In genomic region chr1:246413430-246413829, GRCh38 we compare ENCODE assay signal across 37 cellular contexts.
"Had no signal": no experiment of that assay in that cellular context is flagged by ENCODE, and none has a peak within 500 bp of the region (broad histone marks: within the 10 kb centered on the region; RNA-seq: fewer than 3 reads in every experiment).

No MANE protein-coding gene starts in this region.

- H3K27me3 Mint-ChIP-seq: activated CD4-positive, alpha-beta memory T cell treated with anti-CD3 and anti-CD28 coated beads, Interleukin-2, amount 10 ng/mL, durations not matched to agents 7 days and 5 days; activated CD4-positive, alpha-beta T cell treated with anti-CD3 and anti-CD28 coated beads for 36 hours; activated CD4-positive, alpha-beta T cell treated with anti-CD3 and anti-CD28 coated beads, Interleukin-2, amount 10 ng/mL, durations not matched to agents 7 days and 5 days; activated CD8-positive, alpha-beta memory T cell treated with anti-CD3 and anti-CD28 coated beads, Interleukin-2, amount 10 ng/mL, durations not matched to agents 7 days and 5 days; activated naive CD4-positive, alpha-beta T cell treated with anti-CD3 and anti-CD28 coated beads, Interleukin-2, amount 10 ng/mL, durations not matched to agents 7 days and 5 days; activated naive CD4-positive, alpha-beta T cell treated with anti-CD3 and anti-CD28 coated beads, Interleukin-2, amount 50 U/mL, for 24 hours; activated naive CD8-positive, alpha-beta T cell; activated naive CD8-positive, alpha-beta T cell treated with anti-CD3 and anti-CD28 coated beads, Interleukin-2, amount 10 ng/mL, durations not matched to agents 7 days and 5 days; activated naive CD8-positive, alpha-beta T cell treated with anti-CD3 and anti-CD28 coated beads, Interleukin-2, amount 50 U/mL, for 24 hours; activated T-cell treated with anti-CD3 and anti-CD28 coated beads, Interleukin-2, amount 50 U/mL, for 24 hours had no signal

- FAIRE-seq: astrocyte had no signal

- H3K27ac ChIP-seq: body of pancreas, brain microvascular endothelial cell, breast epithelium, WERI-Rb-1 had no signal

- H3K36me3 ChIP-seq: brain microvascular endothelial cell, breast epithelium had no signal

- H3K4me3 ChIP-seq: body of pancreas, breast epithelium had no signal

- H3K27ac Mint-ChIP-seq: activated CD4-positive, alpha-beta memory T cell treated with anti-CD3 and anti-CD28 coated beads, Interleukin-2, amount 10 ng/mL, durations not matched to agents 7 days and 5 days; activated CD4-positive, alpha-beta T cell treated with anti-CD3 and anti-CD28 coated beads for 36 hours; activated CD4-positive, alpha-beta T cell treated with anti-CD3 and anti-CD28 coated beads, Interleukin-2, amount 10 ng/mL, durations not matched to agents 7 days and 5 days; activated CD8-positive, alpha-beta memory T cell treated with anti-CD3 and anti-CD28 coated beads, Interleukin-2, amount 10 ng/mL, durations not matched to agents 7 days and 5 days; activated CD8-positive, alpha-beta T cell treated with anti-CD3 and anti-CD28 coated beads, Interleukin-2, amount 10 ng/mL, durations not matched to agents 7 days and 5 days; activated naive CD4-positive, alpha-beta T cell treated with anti-CD3 and anti-CD28 coated beads, Interleukin-2, amount 10 ng/mL, durations not matched to agents 7 days and 5 days; activated naive CD8-positive, alpha-beta T cell; activated naive CD8-positive, alpha-beta T cell treated with anti-CD3 and anti-CD28 coated beads, Interleukin-2, amount 10 ng/mL, durations not matched to agents 7 days and 5 days; activated naive CD8-positive, alpha-beta T cell treated with anti-CD3 and anti-CD28 coated beads, Interleukin-2, amount 50 U/mL, for 24 hours; activated T-cell treated with anti-CD3 and anti-CD28 coated beads, Interleukin-2, amount 50 U/mL, for 24 hours; activated T-helper 2 cell treated with anti-CD3 and anti-CD28 coated beads, Interferon-gamma antibody, Interleukin-2, Interleukin-4, amounts not matched to agents 10 μg/mL and 5 μg/mL and 100 μg/mL, durations not matched to agents 14 hours and 24 hours and 36 hours; T-helper 1 cell treated with Interleukin-12 subunit alpha and Interleukin-12 subunit beta and Interleukin-4 antibody, amounts not matched to agents 30 μg/mL and 1 μg/mL, for 36 hours; T-helper 2 cell treated with Interferon-gamma antibody and Interleukin-4, amounts not matched to agents 5 μg/mL and 100 μg/mL, for 36 hours; WTC11 had no signal

- ATAC-seq: activated CD4-positive, alpha-beta T cell treated with anti-CD3 and anti-CD28 coated beads for 36 hours; activated CD4-positive, CD25-positive, alpha-beta regulatory T cell treated with anti-CD3 and anti-CD28 coated beads, Interleukin-2, amount 50 U/mL, for 24 hours; activated CD8-positive, alpha-beta memory T cell treated with anti-CD3 and anti-CD28 coated beads, Interleukin-2, amount 10 ng/mL, durations not matched to agents 7 days and 5 days; activated CD8-positive, alpha-beta T cell treated with anti-CD3 and anti-CD28 coated beads, Interleukin-2, amount 10 ng/mL, durations not matched to agents 7 days and 5 days; activated naive CD8-positive, alpha-beta T cell treated with anti-CD3 and anti-CD28 coated beads, Interleukin-2, amount 50 U/mL, for 24 hours; body of pancreas; WTC11 had no signal

- DNase-seq: activated CD4-positive, alpha-beta memory T cell treated with anti-CD3 and anti-CD28 coated beads, Interleukin-2, amount 10 ng/mL, durations not matched to agents 7 days and 5 days; activated CD4-positive, alpha-beta T cell treated with anti-CD3 and anti-CD28 coated beads for 1 hour; activated CD4-positive, alpha-beta T cell treated with anti-CD3 and anti-CD28 coated beads for 36 hours; activated CD4-positive, alpha-beta T cell treated with anti-CD3 and anti-CD28 coated beads for 48 hours; activated CD4-positive, alpha-beta T cell treated with anti-CD3 and anti-CD28 coated beads, Interleukin-2, amount 10 ng/mL, durations not matched to agents 7 days and 5 days; activated CD4-positive, alpha-beta T cell treated with anti-CD3 and anti-CD28 coated beads, Interleukin-2, amount 50 U/mL, for 48 hours; activated CD4-positive, CD25-positive, alpha-beta regulatory T cell; activated CD8-positive, alpha-beta memory T cell treated with anti-CD3 and anti-CD28 coated beads for 24 hours; activated CD8-positive, alpha-beta memory T cell treated with anti-CD3 and anti-CD28 coated beads, Interleukin-2, amount 10 ng/mL, durations not matched to agents 7 days and 5 days; activated CD8-positive, alpha-beta memory T cell treated with anti-CD3 and anti-CD28 coated beads, Interleukin-2, amount 50 U/mL, for 48 hours; activated CD8-positive, alpha-beta T cell treated with anti-CD3 and anti-CD28 coated beads, Interleukin-2, amount 10 ng/mL, durations not matched to agents 7 days and 5 days; activated effector memory CD4-positive, alpha-beta T cell treated with Interleukin-2 at 50 U/mL for 16 hours; activated gamma-delta T cell; activated naive CD4-positive, alpha-beta T cell treated with anti-CD3 and anti-CD28 coated beads, Interleukin-2, amount 10 ng/mL, durations not matched to agents 7 days and 5 days; activated naive CD4-positive, alpha-beta T cell treated with Interleukin-2 at 50 U/mL for 16 hours; activated naive CD8-positive, alpha-beta T cell treated with anti-CD3 and anti-CD28 coated beads, Interleukin-2, amount 10 ng/mL, durations not matched to agents 7 days and 5 days; activated naive CD8-positive, alpha-beta T cell treated with anti-CD3 and anti-CD28 coated beads, Interleukin-2, amount 50 U/mL, for 24 hours; activated T-cell treated with anti-CD3 and anti-CD28 coated beads, Interleukin-2, amount 50 U/mL, for 24 hours; activated T-cell treated with anti-CD3 and anti-CD28 coated beads, Interleukin-2, amount 50 U/mL, for 48 hours; amygdala; anterior cingulate cortex; body of pancreas; brain microvascular endothelial cell; central memory CD4-positive, alpha-beta T cell; T-helper 1 cell; T-helper 2 cell; T-helper 9 cell; WERI-Rb-1 had no signal

- H3K27me3 ChIP-seq: body of pancreas, brain microvascular endothelial cell, breast epithelium had no signal

- H3K4me1 ChIP-seq: body of pancreas, breast epithelium had no signal

- H3K4me3 Mint-ChIP-seq: activated CD4-positive, alpha-beta memory T cell treated with anti-CD3 and anti-CD28 coated beads, Interleukin-2, amount 10 ng/mL, durations not matched to agents 7 days and 5 days; activated CD4-positive, alpha-beta T cell treated with anti-CD3 and anti-CD28 coated beads for 36 hours; activated CD4-positive, alpha-beta T cell treated with anti-CD3 and anti-CD28 coated beads, Interleukin-2, amount 10 ng/mL, durations not matched to agents 7 days and 5 days; activated CD8-positive, alpha-beta memory T cell treated with anti-CD3 and anti-CD28 coated beads, Interleukin-2, amount 10 ng/mL, durations not matched to agents 7 days and 5 days; activated CD8-positive, alpha-beta T cell treated with anti-CD3 and anti-CD28 coated beads, Interleukin-2, amount 10 ng/mL, durations not matched to agents 7 days and 5 days; activated naive CD4-positive, alpha-beta T cell treated with anti-CD3 and anti-CD28 coated beads, Interleukin-2, amount 10 ng/mL, durations not matched to agents 7 days and 5 days; activated naive CD4-positive, alpha-beta T cell treated with anti-CD3 and anti-CD28 coated beads, Interleukin-2, amount 50 U/mL, for 24 hours; activated naive CD8-positive, alpha-beta T cell; activated naive CD8-positive, alpha-beta T cell treated with anti-CD3 and anti-CD28 coated beads, Interleukin-2, amount 10 ng/mL, durations not matched to agents 7 days and 5 days; activated naive CD8-positive, alpha-beta T cell treated with anti-CD3 and anti-CD28 coated beads, Interleukin-2, amount 50 U/mL, for 24 hours; activated T-cell treated with anti-CD3 and anti-CD28 coated beads, Interleukin-2, amount 50 U/mL, for 24 hours; T-helper 1 cell treated with Interleukin-12 subunit alpha and Interleukin-12 subunit beta and Interleukin-4 antibody, amounts not matched to agents 30 μg/mL and 1 μg/mL, for 36 hours; T-helper 2 cell treated with Interferon-gamma antibody and Interleukin-4, amounts not matched to agents 5 μg/mL and 100 μg/mL, for 36 hours; WTC11 had no signal

- H3K9me3 ChIP-seq: body of pancreas, breast epithelium had no signal

- H3K4me1 Mint-ChIP-seq: activated CD4-positive, alpha-beta T cell treated with anti-CD3 and anti-CD28 coated beads, Interleukin-2, amount 10 ng/mL, durations not matched to agents 7 days and 5 days; activated naive CD4-positive, alpha-beta T cell treated with anti-CD3 and anti-CD28 coated beads, Interleukin-2, amount 10 ng/mL, durations not matched to agents 7 days and 5 days; activated naive CD4-positive, alpha-beta T cell treated with anti-CD3 and anti-CD28 coated beads, Interleukin-2, amount 50 U/mL, for 24 hours; activated naive CD8-positive, alpha-beta T cell treated with anti-CD3 and anti-CD28 coated beads, Interleukin-2, amount 10 ng/mL, durations not matched to agents 7 days and 5 days had no signal
